In genomic region chr1:53485478-53486394, GRCh38 we compare ENCODE assay signal across 8 cellular contexts. TPM values are rescaled to one million over a fixed set of nuclear protein-coding genes. Genes with fewer than 3 reads are reported as not detected.
DNase-seq lines count a peak whose midpoint lies in the region; ATAC-seq and TF ChIP-seq lines count a peak whose summit lies in the region.

No MANE protein-coding gene starts in this region.

- H3K9me3 Mint-ChIP-seq in activated CD4-positive, alpha-beta T cell treated with anti-CD3 and anti-CD28 coated beads, Interleukin-2, amount 10 ng/mL, durations not matched to agents 7 days and 5 days, result no peaks in the 10 kb centered on the region

- peaks cover 13% of the 10 kb centered on the region for H3K27me3 Mint-ChIP-seq in activated CD4-positive, alpha-beta T cell treated with anti-CD3 and anti-CD28 coated beads, Interleukin-2, amount 10 ng/mL, durations not matched to agents 7 days and 5 days

- POLR2A ChIA-PET in activated CD4-positive, alpha-beta T cell treated with anti-CD3 and anti-CD28 coated beads, Interleukin-2, amount 10 ng/mL, durations not matched to agents 7 days and 5 days (lab: Charles Lee), result no interaction called here

- H3K4me3 Mint-ChIP-seq in activated CD4-positive, alpha-beta T cell treated with anti-CD3 and anti-CD28 coated beads, Interleukin-2, amount 10 ng/mL, durations not matched to agents 7 days and 5 days, result no peak overlapping the region

- no peak overlapping the region for H3K4me3 ChIP-seq in HAP-1
- no peak overlapping the region for H3K4me3 ChIP-seq in lung

- no peak overlapping the region for H3K27ac Mint-ChIP-seq in activated CD4-positive, alpha-beta T cell treated with anti-CD3 and anti-CD28 coated beads, Interleukin-2, amount 10 ng/mL, durations not matched to agents 7 days and 5 days

- H3K27me3 ChIP-seq in HAP-1 (ENCODE audit: low read depth) (peaks cover 4% of the 10 kb centered on the region), lung (ENCODE audit: control insufficient read depth, insufficient read depth) (peaks cover 3% of the 10 kb centered on the region)

- 20 to 26% methylated on average over 27 of the region's 27 CpGs for WGBS in lung, 2 donors

- H3K4me1 Mint-ChIP-seq in activated CD4-positive, alpha-beta T cell treated with anti-CD3 and anti-CD28 coated beads, Interleukin-2, amount 10 ng/mL, durations not matched to agents 7 days and 5 days, result no peaks in the 10 kb centered on the region

- no peaks in the 10 kb centered on the region for H3K9me3 ChIP-seq in HAP-1
- H3K9me3 ChIP-seq in lung (ENCODE audit: control insufficient read depth in 2 of 2, insufficient read depth in 1 of 2, low read length in 1 of 2), result peaks cover 0 to 2% of the 10 kb centered on the region in 2 donors

- no peaks in the 10 kb centered on the region for H3K36me3 Mint-ChIP-seq in activated CD4-positive, alpha-beta T cell treated with anti-CD3 and anti-CD28 coated beads, Interleukin-2, amount 10 ng/mL, durations not matched to agents 7 days and 5 days (ENCODE audit: low read depth)

- in situ Hi-C loops in HAP-1 (cut with MboI; ENCODE audit: low sequenced_read_pairs), result loop anchor here (10.0 to 25.0 kb wide), 3 partner anchors 202 to 477 kb away; no protein-coding TSS in a partner anchor

- peak; percentile 75 for TF ChIP-seq CTCF in lung (IDR thresholded peaks at IDR 0.05; ENCODE audit: control extremely low read depth, extremely low read depth)

- ATAC-seq in lung (ENCODE audit: insufficient read depth, low FRiP score), result no peak
- no peak for ATAC-seq in HG02763 (IDR thresholded peaks at IDR 0.05; ENCODE audit: unreplicated experiment)

- H3K36me3 ChIP-seq in HAP-1 (replicated peaks) (no peaks in the 10 kb centered on the region), lung (ENCODE audit: control insufficient read depth in 2 of 2, insufficient read depth in 2 of 2, low read length in 2 of 2) (no peaks in the 10 kb centered on the region)

- peak; percentile 91 for DNase-seq in AG20443 (ENCODE audit: low spot score)
- peak; percentile 70 to 91 for DNase-seq in HAP-1 (ENCODE audit: low spot score in 2 of 2)
- peak; percentile 64 to 77 for DNase-seq in NCI-H524 (lab: John Stamatoyannopoulos, UW)
- peak; percentile 68 for DNase-seq in activated CD4-positive, alpha-beta T cell treated with anti-CD3 and anti-CD28 coated beads, Interleukin-2, amount 10 ng/mL, durations not matched to agents 7 days and 5 days
- peak; percentile 77 for DNase-seq in dedifferentiated amniotic fluid mesenchymal stem cell (ENCODE audit: extremely low spot score)
- DNase-seq in lung (ENCODE audit: low spot score), result peak; percentile 72
- DNase-seq in stimulated activated CD8-positive, alpha-beta memory T cell treated with anti-CD3 and anti-CD28 coated beads, Interleukin-15, amount 100 ng/mL, for 1 hour (ENCODE audit: low read depth), result peak; percentile 32

- H3K27ac ChIP-seq in lung (ENCODE audit: low read depth in 1 of 2, low read length in 1 of 2), result no peak overlapping the region

- CTCF ChIA-PET in activated CD4-positive, alpha-beta T cell treated with anti-CD3 and anti-CD28 coated beads, Interleukin-2, amount 10 ng/mL, durations not matched to agents 7 days and 5 days (lab: Charles Lee), result interaction anchor here (0.8 to 1.2 kb wide), 5 partner anchors 19 to 104 kb away, joined by 3 read pairs; no protein-coding TSS in a partner anchor

- H3K4me1 ChIP-seq in HAP-1, result peaks cover 3% of the 10 kb centered on the region; the same call in 1 of the 2 replicates
- no peaks in the 10 kb centered on the region for H3K4me1 ChIP-seq in lung (ENCODE audit: control insufficient read depth in 2 of 2, insufficient read depth in 2 of 2, low read length in 2 of 2)

RNA-seq across cellular contexts. Expression of gene DMRTB1, which starts 26.5 kb away (rescaled TPM):
- under 1 TPM; 0.15 to 0.20 TPM for total RNA-seq in activated CD4-positive, alpha-beta T cell treated with anti-CD3 and anti-CD28 coated beads, Interleukin-2, amount 10 ng/mL, durations not matched to agents 7 days and 5 days
- total RNA-seq in lung, result not detected
- polyA plus RNA-seq in lung, result not detected

Comparison
In these comparisons a context has a peak if more than half of its experiments do, and no peak if none do; other contexts are left out.
1. DNase-seq: peak in every context shown above with its lines; median percentile 91 in AG20443; 80 in HAP-1; 77 in dedifferentiated amniotic fluid mesenchymal stem cell; 72 in lung; 70 in NCI-H524; 68 in activated CD4-positive, alpha-beta T cell treated with anti-CD3 and anti-CD28 coated beads, Interleukin-2, amount 10 ng/mL, durations not matched to agents 7 days and 5 days; 32 in stimulated activated CD8-positive, alpha-beta memory T cell treated with anti-CD3 and anti-CD28 coated beads, Interleukin-15, amount 100 ng/mL, for 1 hour.